9 cellular contexts compared by ENCODE assay signal in genomic region chr11:130671801-130672700, GRCh38.
A peak's percentile ranks its signal among the peaks of the same experiment; 100 is the strongest.
DNase-seq lines count a peak whose midpoint lies in the region; ATAC-seq, FAIRE-seq and TF ChIP-seq lines count a peak whose summit lies in the region.
"Had no signal": no experiment of that assay in that cellular context is flagged by ENCODE, and none has a peak within 500 bp of the region (broad histone marks: within the 10 kb centered on the region; RNA-seq: fewer than 3 reads in every experiment).

No MANE protein-coding gene starts in this region.

- H3K36me3 Mint-ChIP-seq in osteocyte (ENCODE audit: unreplicated experiment) (no peaks in the 10 kb centered on the region), Calu3 (ENCODE audit: insufficient read depth, unreplicated experiment) (no peaks in the 10 kb centered on the region)

- H3K4me3 ChIP-seq in fibroblast of villous mesenchyme (ENCODE audit: low read depth, low read length): no peak overlapping the region
- H3K4me3 ChIP-seq: SK-N-MC had no signal

- FAIRE-seq in RCC 7860 (lab: Jason Lieb, UNC): peak; percentile 27

- intact Hi-C loops in Calu3 (cut with micrococcal nuclease; ENCODE audit: unreplicated experiment): loop anchor here (10.0 kb wide), 1 partner anchor 113 kb away; no protein-coding TSS in a partner anchor

- H3K4me3 Mint-ChIP-seq in osteocyte (ENCODE audit: unreplicated experiment): no peak overlapping the region
- no peak overlapping the region for H3K4me3 Mint-ChIP-seq in Calu3 (ENCODE audit: low read depth, unreplicated experiment)

- BruUV-seq in Calu3 (replicated peaks; lab: Mats Ljungman, UMichigan): no TSS peak

- DNase-seq in AG20443 (ENCODE audit: low spot score) (peak; percentile 80), RCC 7860 (ENCODE audit: low spot score) (peak; percentile 78), fibroblast of villous mesenchyme (ENCODE audit: low read depth) (peak; percentile 87), osteocyte (ENCODE audit: extremely low spot score, unreplicated experiment) (peak; percentile 92), RPMI8226 (no peak), NOMO-1 treated with DMSO at 0.1 percent for 48 hours (lab: John Stamatoyannopoulos, UW; ENCODE audit: unreplicated experiment) (no peak), Calu3 (no peak)

- CTCF ChIA-PET in Calu3 (lab: Charles Lee): no interaction called here

- TF ChIP-seq CTCF in fibroblast of villous mesenchyme (IDR thresholded peaks at IDR 0.05; ENCODE audit: insufficient read depth, low read depth, low read length) (no peak), osteocyte (IDR thresholded peaks at IDR 0.05) (no peak), Calu3 (IDR thresholded peaks at IDR 0.05; ENCODE audit: unreplicated experiment) (no peak)

- no peaks in the 10 kb centered on the region for H3K27me3 Mint-ChIP-seq in osteocyte (ENCODE audit: unreplicated experiment)
- no peaks in the 10 kb centered on the region for H3K27me3 Mint-ChIP-seq in Calu3 (ENCODE audit: unreplicated experiment)

- H3K27ac Mint-ChIP-seq in osteocyte (ENCODE audit: unreplicated experiment) (peak overlapping the region; percentile 88), Calu3 (ENCODE audit: unreplicated experiment) (no peak overlapping the region)

- ATAC-seq in GM21390 (IDR thresholded peaks at IDR 0.05; ENCODE audit: unreplicated experiment): no peak

- H3K4me1 Mint-ChIP-seq in osteocyte (ENCODE audit: unreplicated experiment) (peaks cover 59% of the 10 kb centered on the region), Calu3 (ENCODE audit: low read depth, unreplicated experiment) (no peaks in the 10 kb centered on the region)

- H3K9me3 Mint-ChIP-seq in osteocyte (ENCODE audit: unreplicated experiment): no peaks in the 10 kb centered on the region
- H3K9me3 Mint-ChIP-seq in Calu3 (ENCODE audit: low read depth, unreplicated experiment): no peaks in the 10 kb centered on the region

Comparison
In these comparisons a context has a peak if more than half of its experiments do, and no peak if none do; other contexts are left out.
1. DNase-seq: peak in AG20443 (single experiment), RCC 7860 (single experiment), fibroblast of villous mesenchyme (single experiment) and osteocyte (single experiment); none in RPMI8226 (single experiment), NOMO-1 treated with DMSO at 0.1 percent for 48 hours (single experiment) and Calu3 (single experiment).